ENCODE assay signal across 32 cellular contexts in genomic region chr12:20305470-20305869, GRCh38.
DNase-seq lines count a peak whose midpoint lies in the region; ATAC-seq, FAIRE-seq and TF ChIP-seq lines count a peak whose summit lies in the region.
"Had no signal": no experiment of that assay in that cellular context is flagged by ENCODE, and none has a peak within 500 bp of the region (broad histone marks: within the 10 kb centered on the region; RNA-seq: fewer than 3 reads in every experiment).

No MANE protein-coding gene starts in this region.

- H3K4me2 ChIP-seq in endothelial cell of umbilical vein (ENCODE audit: insufficient read depth, low read length) = no peak overlapping the region

- H3K4me3 ChIP-seq in endothelial cell of umbilical vein (replicated peaks in 1 of 3; ENCODE audit: insufficient read depth in 1 of 3, low read depth in 1 of 3, low read length in 3 of 3) (no peak overlapping the region), esophagus muscularis mucosa (no peak overlapping the region), heart left ventricle (no peak overlapping the region)
- H3K4me3 ChIP-seq: HAP-1, heart right ventricle, psoas muscle, SJSA1, tibial artery had no signal

- no peaks in the 10 kb centered on the region for H4K20me1 ChIP-seq in endothelial cell of umbilical vein (replicated peaks; ENCODE audit: control insufficient read depth, extremely low read depth, insufficient read depth, low read length)

- no peak overlapping the region for H3K27ac Mint-ChIP-seq in nephron progenitor cell
- H3K27ac Mint-ChIP-seq: endodermal cell; naive thymus-derived CD4-positive, alpha-beta T cell had no signal

- no peak for TF ChIP-seq POLR2A in endothelial cell of umbilical vein (IDR thresholded peaks at IDR 0.05; ENCODE audit: low read depth, low read length)
- no peak for TF ChIP-seq POLR2A in esophagus muscularis mucosa (IDR thresholded peaks at IDR 0.05; ENCODE audit: low read depth)
- TF ChIP-seq POLR2A in heart left ventricle (IDR thresholded peaks at IDR 0.05) = no peak

- H2AFZ ChIP-seq in endothelial cell of umbilical vein (ENCODE audit: low read depth, low read length) = no peak overlapping the region

- dilution Hi-C loops in endothelial cell of umbilical vein (cut with MboI; ENCODE audit: extremely low pct_ligation_motif_present, low sequenced_read_pairs) = no loop called here

- H3K36me3 ChIP-seq in endothelial cell of umbilical vein (ENCODE audit: control insufficient read depth in 2 of 2, extremely low read depth in 1 of 2, insufficient read depth in 2 of 2, low read length in 2 of 2) = no peaks in the 10 kb centered on the region
- H3K36me3 ChIP-seq in esophagus muscularis mucosa = no peaks in the 10 kb centered on the region
- H3K36me3 ChIP-seq in heart left ventricle = no peaks in the 10 kb centered on the region
- H3K36me3 ChIP-seq: HAP-1, heart right ventricle, SJSA1, tibial artery had no signal

- no peak for FAIRE-seq in endothelial cell of umbilical vein (lab: Jason Lieb, UNC)
- FAIRE-seq: G401.6 had no signal

- BruUV-seq in endothelial cell of umbilical vein (replicated peaks; lab: Mats Ljungman, UMichigan) = no TSS peak

- H3K27ac ChIP-seq in endothelial cell of umbilical vein (ENCODE audit: insufficient read depth, low read depth, low read length) (no peak overlapping the region), esophagus muscularis mucosa (replicated peaks in 1 of 4) (no peak overlapping the region), heart left ventricle (no peak overlapping the region)
- H3K27ac ChIP-seq: heart right ventricle, psoas muscle, SJSA1, tibial artery, VCaP had no signal

- H3K9ac ChIP-seq in endothelial cell of umbilical vein (replicated peaks; ENCODE audit: extremely low read depth, insufficient read depth, low read length) = no peak overlapping the region

- peaks cover 22% of the 10 kb centered on the region for H3K9me3 Mint-ChIP-seq in nephron progenitor cell

- H3K79me2 ChIP-seq in endothelial cell of umbilical vein (ENCODE audit: control insufficient read depth, insufficient read depth, low read length) = no peaks in the 10 kb centered on the region

- intact Hi-C loops in endothelial cell of umbilical vein (cut with micrococcal nuclease) = no loop called here
- intact Hi-C loops in esophagus muscularis mucosa (cut with DNase I) = no loop called here
- intact Hi-C loops in heart left ventricle (cut with DNase I) = no loop called here

- POLR2A ChIA-PET in endothelial cell of umbilical vein (lab: Charles Lee) = no interaction called here

- no peaks in the 10 kb centered on the region for H3K9me1 ChIP-seq in endothelial cell of umbilical vein (replicated peaks; ENCODE audit: control insufficient read depth, extremely low read depth, insufficient read depth, low read length)

- no peaks in the 10 kb centered on the region for H3K4me1 ChIP-seq in endothelial cell of umbilical vein (ENCODE audit: control insufficient read depth, extremely low read depth, insufficient read depth, low read length)
- H3K4me1 ChIP-seq in esophagus muscularis mucosa = peaks cover 0 to 6% (median 0%) of the 10 kb centered on the region in 4 donors
- peaks cover 0 to 7% (median 0%) of the 10 kb centered on the region in 12 donors for H3K4me1 ChIP-seq in heart left ventricle
- H3K4me1 ChIP-seq: HAP-1, psoas muscle, SJSA1, tibial artery had no signal

- H3K9me3 ChIP-seq in endothelial cell of umbilical vein (replicated peaks; ENCODE audit: control insufficient read depth, insufficient read depth, low read length) (no peaks in the 10 kb centered on the region), esophagus muscularis mucosa (peaks cover 0 to 9% (median 7%) of the 10 kb centered on the region in 4 donors), heart left ventricle (peaks cover 0 to 26% (median 9%) of the 10 kb centered on the region in 12 donors)
- H3K9me3 ChIP-seq: HAP-1 had no signal

- no peaks in the 10 kb centered on the region for H3K36me3 Mint-ChIP-seq in nephron progenitor cell (ENCODE audit: low read depth)
- H3K36me3 Mint-ChIP-seq: naive thymus-derived CD4-positive, alpha-beta T cell had no signal

- DNase-seq in LHCN-M2 (ENCODE audit: low read depth) (peak; percentile 0), SIG-M5 (lab: John Stamatoyannopoulos, UW) (peak; percentile 79), endothelial cell of umbilical vein (ENCODE audit: low read depth, low spot score) (peak; percentile 18), esophagus muscularis mucosa (ENCODE audit: extremely low spot score) (no peak), heart left ventricle (no peak), nephron progenitor cell (no peak)
- DNase-seq: activated CD4-positive, alpha-beta T cell treated with anti-CD3 and anti-CD28 coated beads for 4 hours; activated effector memory CD4-positive, alpha-beta T cell treated with Interleukin-2 at 50 U/mL for 16 hours; activated T-cell treated with anti-CD3 and anti-CD28 coated beads for 4 hours; C1 segment of cervical spinal cord; caudate nucleus; DMS53; endodermal cell; foreskin melanocyte; heart right ventricle; naive thymus-derived CD4-positive, alpha-beta T cell; NCI-H1436; NCI-H2081; NCI-H2227 treated with DMSO at 0.1 percent for 48 hours; NCI-H526; occipital lobe; psoas muscle; stimulated activated CD4-positive, alpha-beta T cell treated with anti-CD3 and anti-CD28 coated beads, Interleukin-4, amount 100 ng/mL, for 24 hours; T-helper 9 cell; tibial artery had no signal

- no peak for ATAC-seq in heart left ventricle
- no peak for ATAC-seq in HG03342 (IDR thresholded peaks at IDR 0.05; ENCODE audit: unreplicated experiment)
- ATAC-seq: activated naive CD4-positive, alpha-beta T cell treated with anti-CD3 and anti-CD28 coated beads, Interleukin-2, amount 50 U/mL, for 72 hours; esophagus mucosa; naive thymus-derived CD4-positive, alpha-beta T cell; psoas muscle had no signal

- no peak overlapping the region for H3K4me3 Mint-ChIP-seq in nephron progenitor cell
- H3K4me3 Mint-ChIP-seq: endodermal cell; naive thymus-derived CD4-positive, alpha-beta T cell had no signal

- H3K27me3 ChIP-seq in endothelial cell of umbilical vein (ENCODE audit: control insufficient read depth in 2 of 2, insufficient read depth in 2 of 2, low read length in 2 of 2) = no peaks in the 10 kb centered on the region
- no peaks in the 10 kb centered on the region for H3K27me3 ChIP-seq in esophagus muscularis mucosa
- H3K27me3 ChIP-seq in heart left ventricle = no peaks in the 10 kb centered on the region
- H3K27me3 ChIP-seq: heart right ventricle, SJSA1, tibial artery had no signal

- TF ChIP-seq CTCF in endothelial cell of umbilical vein (IDR thresholded peaks at IDR 0.05; ENCODE audit: extremely low read depth in 1 of 2, insufficient read depth in 1 of 2, low read depth in 1 of 2, low read length in 2 of 2) = no peak
- TF ChIP-seq CTCF in esophagus muscularis mucosa (IDR thresholded peaks at IDR 0.05) = no peak
- no peak for TF ChIP-seq CTCF in heart left ventricle (IDR thresholded peaks at IDR 0.05)
- TF ChIP-seq CTCF in nephron progenitor cell (IDR thresholded peaks at IDR 0.05) = no peak

- TF ChIP-seq EP300 in esophagus muscularis mucosa (IDR thresholded peaks at IDR 0.05) = no peak

- no peaks in the 10 kb centered on the region for H3K4me1 Mint-ChIP-seq in nephron progenitor cell
- H3K4me1 Mint-ChIP-seq: endodermal cell; naive thymus-derived CD4-positive, alpha-beta T cell had no signal

- 83% methylated on average over 3 of the region's 3 CpGs for WGBS in esophagus muscularis mucosa
- 78 to 97% (median 95%) methylated on average over 3 of the region's 3 CpGs for WGBS in heart left ventricle, 4 donors

- no peaks in the 10 kb centered on the region for H3K27me3 Mint-ChIP-seq in nephron progenitor cell (ENCODE audit: low read depth, poor library complexity)
- H3K27me3 Mint-ChIP-seq: naive thymus-derived CD4-positive, alpha-beta T cell had no signal

- CTCF ChIA-PET in endothelial cell of umbilical vein (lab: Charles Lee) = interaction anchor here (0.7 to 1.3 kb wide), 5 partner anchors 14 to 548 kb away, joined by 3 to 4 read pairs (median 3); no protein-coding TSS in a partner anchor

TF ChIP-seq in endothelial cell of umbilical vein, 7 proteins besides CTCF, POLR2A, EP300 and RAD21:
- TF ChIP-seq GATA2 (IDR thresholded peaks at IDR 0.05; ENCODE audit: insufficient read depth, insufficient read length, low read depth, low read length) (no peak), EZH2 (IDR thresholded peaks at IDR 0.05; ENCODE audit: borderline replicate concordance, low read depth, low read length, severe bottlenecking) (no peak), MAX (IDR thresholded peaks at IDR 0.05; ENCODE audit: insufficient read depth, insufficient read length) (no peak), FOS (IDR thresholded peaks at IDR 0.05; ENCODE audit: borderline replicate concordance, insufficient read depth, low read length) (peak; percentile 9), MYC (IDR thresholded peaks at IDR 0.05; ENCODE audit: low read depth, low read length) (no peak), POLR2AphosphoS5 (IDR thresholded peaks at IDR 0.05; ENCODE audit: insufficient read depth, low read depth, low read length) (no peak), JUN (IDR thresholded peaks at IDR 0.05; ENCODE audit: borderline replicate concordance, insufficient read depth, insufficient read length, low read depth) (peak; percentile 5)

Comparison
In these comparisons a context has a peak if more than half of its experiments do, and no peak if none do; other contexts are left out.
1. DNase-seq: peak in LHCN-M2 (single experiment), SIG-M5 (single experiment) and endothelial cell of umbilical vein (single experiment); none in esophagus muscularis mucosa (single experiment), heart left ventricle (0 of 5) and nephron progenitor cell (single experiment).